In genomic region chr1:53689736-53690401, GRCh38 we compare ENCODE assay signal across 1 cellular context.
TF ChIP-seq lines count a peak whose summit lies in the region.

No MANE protein-coding gene starts in this region.

TF ChIP-seq in SK-N-SH treated with all-trans-retinoic acid at 6 μM for 48 hours, 23 proteins besides CTCF, POLR2A, EP300 and RAD21 (continued from another document):
- no peak for TF ChIP-seq TSHZ2 (CRISPR knock-in tag; IDR thresholded peaks at IDR 0.05)
